ENCODE assay signal across 24 cellular contexts in genomic region chr15:66757521-66757920, GRCh38. TPM values are rescaled to one million over a fixed set of nuclear protein-coding genes. Genes with fewer than 3 reads are reported as not detected.
DNase-seq lines count a peak whose midpoint lies in the region; ATAC-seq and TF ChIP-seq lines count a peak whose summit lies in the region.
"Had no signal": no experiment of that assay in that cellular context is flagged by ENCODE, and none has a peak within 500 bp of the region (broad histone marks: within the 10 kb centered on the region; RNA-seq: fewer than 3 reads in every experiment).

No MANE protein-coding gene starts in this region.

- H3K4me3 ChIP-seq in adipocyte (ENCODE audit: low read length), result no peak overlapping the region
- no peak overlapping the region for H3K4me3 ChIP-seq in right lobe of liver
- no peak overlapping the region for H3K4me3 ChIP-seq in spleen
- H3K4me3 ChIP-seq: BLaER1 treated with 17β-estradiol and CSF1 and Interleukin-3, amounts not matched to agents 10 nM and 100 nM; GM12878 had no signal

- TF ChIP-seq POLR2A in right lobe of liver (IDR thresholded peaks at IDR 0.05), result no peak
- TF ChIP-seq POLR2A in spleen (IDR thresholded peaks at IDR 0.05), result no peak

- H3K9ac ChIP-seq in adipocyte (ENCODE audit: low read length), result peak overlapping the region; percentile 53
- H3K9ac ChIP-seq: BLaER1 treated with 17β-estradiol and CSF1 and Interleukin-3, amounts not matched to agents 10 nM and 100 nM; parathyroid adenoma had no signal

- TF ChIP-seq CTCF in CD14-positive monocyte (IDR thresholded peaks at IDR 0.05), result no peak
- TF ChIP-seq CTCF in right lobe of liver (IDR thresholded peaks at IDR 0.05), result no peak
- no peak for TF ChIP-seq CTCF in spleen (IDR thresholded peaks at IDR 0.05 in 8 of 11, conservative IDR thresholded peaks at IDR 0.05 in 3 of 11)

- H3K36me3 Mint-ChIP-seq in CD14-positive monocyte, result peaks cover 7 to 8% of the 10 kb centered on the region in 2 donors
- H3K36me3 Mint-ChIP-seq in T-cell, result no peaks in the 10 kb centered on the region
- H3K36me3 Mint-ChIP-seq: activated CD8-positive, alpha-beta memory T cell treated with anti-CD3 and anti-CD28 coated beads, Interleukin-2, amount 10 ng/mL, durations not matched to agents 7 days and 5 days had no signal

- H3K9me3 ChIP-seq in adipocyte (ENCODE audit: control insufficient read depth, low read length) (peaks cover 4% of the 10 kb centered on the region), right lobe of liver (no peaks in the 10 kb centered on the region), spleen (peaks cover 0 to 20% (median 15%) of the 10 kb centered on the region in 8 donors)

- H3K27me3 ChIP-seq in adipocyte (replicated peaks; ENCODE audit: control insufficient read depth, insufficient read depth, low read length), result no peaks in the 10 kb centered on the region
- no peaks in the 10 kb centered on the region for H3K27me3 ChIP-seq in right lobe of liver
- H3K27me3 ChIP-seq in spleen (replicated peaks in 1 of 7), result peaks cover 0 to 39% (median 0%) of the 10 kb centered on the region in 7 donors
- H3K27me3 ChIP-seq: BLaER1 treated with 17β-estradiol and CSF1 and Interleukin-3, amounts not matched to agents 10 nM and 100 nM had no signal

- POLR2A ChIA-PET in T-cell (lab: Charles Lee), result no interaction called here

- no peak overlapping the region for H3K4me3 Mint-ChIP-seq in CD14-positive monocyte
- H3K4me3 Mint-ChIP-seq in T-cell, result no peak overlapping the region
- H3K4me3 Mint-ChIP-seq: activated CD4-positive, alpha-beta T cell treated with anti-CD3 and anti-CD28 coated beads, Interleukin-2, amount 10 ng/mL, durations not matched to agents 24 days and 14 days; activated CD8-positive, alpha-beta memory T cell treated with anti-CD3 and anti-CD28 coated beads, Interleukin-2, amount 10 ng/mL, durations not matched to agents 7 days and 5 days; activated naive CD8-positive, alpha-beta T cell; nephron progenitor cell had no signal

- no peak overlapping the region for H3K27ac Mint-ChIP-seq in CD14-positive monocyte
- no peak overlapping the region for H3K27ac Mint-ChIP-seq in T-cell
- H3K27ac Mint-ChIP-seq: activated CD4-positive, alpha-beta T cell treated with anti-CD3 and anti-CD28 coated beads, Interleukin-2, amount 10 ng/mL, durations not matched to agents 24 days and 14 days; activated CD8-positive, alpha-beta memory T cell treated with anti-CD3 and anti-CD28 coated beads, Interleukin-2, amount 10 ng/mL, durations not matched to agents 7 days and 5 days; activated naive CD8-positive, alpha-beta T cell; nephron progenitor cell had no signal

- H3K4me1 Mint-ChIP-seq in CD14-positive monocyte, result peaks cover 24% of the 10 kb centered on the region
- no peaks in the 10 kb centered on the region for H3K4me1 Mint-ChIP-seq in T-cell
- H3K4me1 Mint-ChIP-seq: activated CD4-positive, alpha-beta T cell treated with anti-CD3 and anti-CD28 coated beads, Interleukin-2, amount 10 ng/mL, durations not matched to agents 24 days and 14 days; activated CD8-positive, alpha-beta memory T cell treated with anti-CD3 and anti-CD28 coated beads, Interleukin-2, amount 10 ng/mL, durations not matched to agents 7 days and 5 days had no signal

- peak; percentile 41 for DNase-seq in CD14-positive monocyte (ENCODE audit: low spot score)
- DNase-seq in adipocyte (ENCODE audit: low read depth), result no peak
- DNase-seq in right lobe of liver, result peak in 2 of 3 donors; percentile 14 to 40
- DNase-seq in spleen, result peak; percentile 49
- no peak for DNase-seq in T-cell
- no peak for DNase-seq in SKM-1 (lab: John Stamatoyannopoulos, UW; ENCODE audit: unreplicated experiment)
- no peak for DNase-seq in D341Med (ENCODE audit: low spot score)
- DNase-seq: activated CD4-positive, alpha-beta T cell treated with anti-CD3 and anti-CD28 coated beads, Interleukin-2, amount 10 ng/mL, durations not matched to agents 24 days and 14 days; activated CD8-positive, alpha-beta memory T cell treated with anti-CD3 and anti-CD28 coated beads, Interleukin-2, amount 10 ng/mL, durations not matched to agents 7 days and 5 days; NCI-H1092; NCI-H187 treated with DMSO at 0.1 percent for 48 hours; NCI-H2227 treated with DMSO at 0.1 percent for 48 hours; NCI-H748 treated with DMSO at 0.1 percent for 48 hours; nephron progenitor cell; T-helper 9 cell; WERI-Rb-1 had no signal

- WGBS in right lobe of liver (ENCODE audit: insufficient coverage, low coverage, low lambda C conversion rate, missing lambda C conversion rate), result no CpG with 5 or more reads among the region's 11 CpGs
- WGBS in spleen, 5 donors, result 87 to 93% (median 91%) methylated on average over 3 to 11 of the region's 11 CpGs

- CTCF ChIA-PET in T-cell (lab: Charles Lee), result no interaction called here

- peaks cover 14 to 23% (median 19%) of the 10 kb centered on the region in 7 donors for H3K9me3 Mint-ChIP-seq in CD14-positive monocyte
- peaks cover 0 to 9% (median 6%) of the 10 kb centered on the region in 3 donors for H3K9me3 Mint-ChIP-seq in T-cell

- H3K4me1 ChIP-seq in adipocyte (ENCODE audit: control insufficient read depth, insufficient read depth, low read length) (peaks cover 70% of the 10 kb centered on the region), right lobe of liver (peaks cover 0 to 20% (median 0%) of the 10 kb centered on the region in 4 donors), spleen (peaks cover 0 to 34% (median 12%) of the 10 kb centered on the region in 6 donors)
- H3K4me1 ChIP-seq: parathyroid adenoma had no signal

- ATAC-seq in right lobe of liver, result no peak
- ATAC-seq in T-cell (replicated peaks in 1 of 4), result no peak
- no peak for ATAC-seq in HG03095 (IDR thresholded peaks at IDR 0.05; ENCODE audit: unreplicated experiment)
- ATAC-seq: activated CD8-positive, alpha-beta memory T cell treated with anti-CD3 and anti-CD28 coated beads, Interleukin-2, amount 10 ng/mL, durations not matched to agents 7 days and 5 days; GM12878; sciatic nerve; SK-N-SH treated with all-trans-retinoic acid at 6 μM for 48 hours had no signal

- H3K36me3 ChIP-seq in adipocyte (ENCODE audit: control insufficient read depth, insufficient read depth, low read length, severe bottlenecking) (peaks cover 49% of the 10 kb centered on the region), right lobe of liver (no peaks in the 10 kb centered on the region), spleen (no peaks in the 10 kb centered on the region)

- intact Hi-C loops in CD14-positive monocyte (cut with micrococcal nuclease) (no loop called here), right lobe of liver (cut with DNase I) (no loop called here), spleen (cut with DNase I; ENCODE audit: low total_unique reads) (no loop called here)

- H3K27ac ChIP-seq in right lobe of liver, result peak overlapping the region in 1 of 3 donors; percentile 9
- H3K27ac ChIP-seq in spleen, result no peak overlapping the region
- H3K27ac ChIP-seq: BLaER1 treated with 17β-estradiol and CSF1 and Interleukin-3, amounts not matched to agents 10 nM and 100 nM; epithelial cell of prostate; WERI-Rb-1 had no signal

- H3K27me3 Mint-ChIP-seq in CD14-positive monocyte (ENCODE audit: low read depth in 3 of 3) (peaks cover 10 to 21% (median 13%) of the 10 kb centered on the region in 3 donors), T-cell (peaks cover 4 to 24% of the 10 kb centered on the region in 2 donors)

RNA-seq across cellular contexts. Expression of gene SMAD6, which starts 55.5 kb away (rescaled TPM):
- polyA plus RNA-seq in CD14-positive monocyte (not detected), spleen (1 to 10 TPM in 2 of 3 donors, under 1 TPM in 1; 0.72 to 3.5 (median 3.4) TPM)
- total RNA-seq in right lobe of liver (10 to 100 TPM; 10.5 to 17.2 (median 12.3) TPM), spleen (10 to 100 TPM in 2 of 7 donors, 1 to 10 TPM in 5; 3.6 to 14.0 (median 6.9) TPM), T-cell (under 1 TPM; 0.13 to 0.55 (median 0.33) TPM)

Comparison
In these comparisons a context has a peak if more than half of its experiments do, and no peak if none do; other contexts are left out.
1. DNase-seq: peak in CD14-positive monocyte (single experiment), right lobe of liver (2 of 3) and spleen (single experiment); none in adipocyte (single experiment), T-cell (0 of 34), SKM-1 (single experiment) and D341Med (single experiment).